In the genomic region with DNA sequence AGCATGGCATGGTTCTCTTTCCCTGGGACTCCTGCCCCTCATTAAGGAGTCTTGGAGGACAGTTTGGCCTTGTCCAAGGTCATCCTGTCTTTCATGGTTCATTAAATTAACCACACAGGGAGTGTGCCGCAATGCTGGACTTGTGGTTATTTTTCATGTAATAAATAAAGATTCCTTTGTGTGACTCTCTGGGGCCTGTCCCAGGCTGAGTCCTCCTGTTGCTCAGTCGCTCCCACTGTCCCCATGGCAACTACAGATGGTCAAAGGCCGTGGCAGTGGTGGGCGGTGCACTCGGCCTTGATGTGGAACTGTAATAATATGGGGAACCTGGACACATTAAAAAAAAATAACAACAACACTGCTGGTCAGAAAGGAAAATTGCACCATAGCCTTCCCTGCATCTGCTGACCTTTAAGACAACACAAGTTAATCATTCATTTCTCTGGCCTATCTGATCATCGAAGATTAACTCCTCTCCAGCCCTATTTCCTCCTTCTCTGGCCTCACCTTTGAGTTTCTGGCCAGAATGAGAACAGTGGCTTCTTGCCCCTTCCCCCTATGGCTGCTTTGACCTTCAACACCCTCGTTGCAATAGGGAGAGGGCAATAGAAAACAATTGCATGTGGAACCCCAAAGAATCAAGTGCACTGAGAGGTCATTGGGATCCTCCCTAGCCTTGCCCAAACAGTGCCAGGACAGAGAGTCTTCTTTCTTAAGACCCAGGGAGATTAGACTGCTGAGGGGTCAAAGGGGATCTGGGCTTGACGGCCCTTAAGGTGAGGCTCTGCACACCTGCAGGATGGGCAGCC, we compare ENCODE assay signal across 9 cellular contexts. TPM values are rescaled to one million over a fixed set of nuclear protein-coding genes. Genes with fewer than 3 reads are reported as not detected.
DNase-seq lines count a peak whose midpoint lies in the region; ATAC-seq and TF ChIP-seq lines count a peak whose summit lies in the region.
"Had no signal": no experiment of that assay in that cellular context is flagged by ENCODE, and none has a peak within 500 bp of the region (broad histone marks: within the 10 kb centered on the region; RNA-seq: fewer than 3 reads in every experiment).

No MANE protein-coding gene starts in this region.

- POLR2A ChIA-PET in activated naive CD8-positive, alpha-beta T cell treated with anti-CD3 and anti-CD28 coated beads, Interleukin-2, amount 10 ng/mL, durations not matched to agents 7 days and 5 days (lab: Charles Lee): interaction anchor here (0.9 to 2.2 kb wide), 3 partner anchors 12 to 14 kb away, joined by 4 to 9 read pairs (median 5); no protein-coding TSS in a partner anchor

- H3K4me3 ChIP-seq in dorsolateral prefrontal cortex (no peak overlapping the region), mucosa of rectum (ENCODE audit: low read length in 2 of 2) (peak overlapping the region; percentile 4 to 19), vagina (no peak overlapping the region), brain microvascular endothelial cell (ENCODE audit: low read depth, low read length) (no peak overlapping the region)

- H3K36me3 Mint-ChIP-seq in activated naive CD8-positive, alpha-beta T cell treated with anti-CD3 and anti-CD28 coated beads, Interleukin-2, amount 10 ng/mL, durations not matched to agents 7 days and 5 days: no peaks in the 10 kb centered on the region
- no peaks in the 10 kb centered on the region for H3K36me3 Mint-ChIP-seq in activated naive CD8-positive, alpha-beta T cell treated with anti-CD3 and anti-CD28 coated beads, Interleukin-2, amount 50 U/mL, for 24 hours (ENCODE audit: low read depth)
- H3K36me3 Mint-ChIP-seq in chondrocyte (ENCODE audit: low read depth): no peaks in the 10 kb centered on the region
- H3K36me3 Mint-ChIP-seq in effector memory CD8-positive, alpha-beta T cell (ENCODE audit: insufficient read depth): no peaks in the 10 kb centered on the region
- H3K36me3 Mint-ChIP-seq: activated naive CD8-positive, alpha-beta T cell had no signal

- H3K27ac ChIP-seq in dorsolateral prefrontal cortex: peak overlapping the region in 30 of 59 donors; percentile 4 to 69 (median 34)
- peak overlapping the region; percentile 85 to 88 for H3K27ac ChIP-seq in mucosa of rectum (ENCODE audit: low read depth in 2 of 2, low read length in 2 of 2)
- peak overlapping the region; percentile 45 for H3K27ac ChIP-seq in vagina
- H3K27ac ChIP-seq in brain microvascular endothelial cell: no peak overlapping the region

- peak overlapping the region; percentile 46 for H3K4me3 Mint-ChIP-seq in activated naive CD8-positive, alpha-beta T cell treated with anti-CD3 and anti-CD28 coated beads, Interleukin-2, amount 10 ng/mL, durations not matched to agents 7 days and 5 days
- no peak overlapping the region for H3K4me3 Mint-ChIP-seq in activated naive CD8-positive, alpha-beta T cell treated with anti-CD3 and anti-CD28 coated beads, Interleukin-2, amount 50 U/mL, for 24 hours
- no peak overlapping the region for H3K4me3 Mint-ChIP-seq in chondrocyte (ENCODE audit: unreplicated experiment)
- no peak overlapping the region for H3K4me3 Mint-ChIP-seq in effector memory CD8-positive, alpha-beta T cell
- H3K4me3 Mint-ChIP-seq: activated naive CD8-positive, alpha-beta T cell had no signal

- H3K27me3 ChIP-seq in dorsolateral prefrontal cortex (no peaks in the 10 kb centered on the region), mucosa of rectum (ENCODE audit: control insufficient read depth in 2 of 2, insufficient read depth in 2 of 2, low read length in 2 of 2) (no peaks in the 10 kb centered on the region), vagina (no peaks in the 10 kb centered on the region), brain microvascular endothelial cell (replicated peaks) (no peaks in the 10 kb centered on the region)

- in situ Hi-C loops in brain microvascular endothelial cell (cut with HindIII; ENCODE audit: low pct_ligation_motif_present, low sequenced_read_pairs): no loop called here

- DNase-seq in activated naive CD8-positive, alpha-beta T cell treated with anti-CD3 and anti-CD28 coated beads, Interleukin-2, amount 10 ng/mL, durations not matched to agents 7 days and 5 days: no peak
- no peak for DNase-seq in activated naive CD8-positive, alpha-beta T cell treated with anti-CD3 and anti-CD28 coated beads, Interleukin-2, amount 50 U/mL, for 24 hours
- DNase-seq in dorsolateral prefrontal cortex (peak in 2 of 10 donors; percentile 28 to 41), vagina (ENCODE audit: extremely low spot score in 2 of 2) (no peak), brain microvascular endothelial cell (no peak), chondrocyte (ENCODE audit: low spot score) (no peak)
- DNase-seq in effector memory CD8-positive, alpha-beta T cell: no peak

- no peak for TF ChIP-seq POLR2A in vagina (IDR thresholded peaks at IDR 0.05)

- H3K9me3 ChIP-seq in mucosa of rectum (ENCODE audit: control insufficient read depth in 2 of 2, low read length in 2 of 2): no peaks in the 10 kb centered on the region
- H3K9me3 ChIP-seq in vagina: no peaks in the 10 kb centered on the region

- peaks cover 33 to 35% of the 10 kb centered on the region in 2 donors for H3K4me1 ChIP-seq in mucosa of rectum (ENCODE audit: control insufficient read depth in 2 of 2, insufficient read depth in 2 of 2, low read length in 2 of 2)
- H3K4me1 ChIP-seq in vagina: peaks cover 25% of the 10 kb centered on the region

- TF ChIP-seq CTCF in dorsolateral prefrontal cortex (IDR thresholded peaks at IDR 0.05 in 54 of 56, conservative IDR thresholded peaks at IDR 0.05 in 2 of 56; ENCODE audit: low read depth in 1 of 56, partially characterized antibody in 56 of 56): no peak
- no peak for TF ChIP-seq CTCF in vagina (IDR thresholded peaks at IDR 0.05)
- TF ChIP-seq CTCF in brain microvascular endothelial cell (IDR thresholded peaks at IDR 0.05; ENCODE audit: low read depth, low read length, missing control alignments): no peak
- TF ChIP-seq CTCF in chondrocyte (IDR thresholded peaks at IDR 0.05): no peak

- H3K27ac Mint-ChIP-seq in activated naive CD8-positive, alpha-beta T cell treated with anti-CD3 and anti-CD28 coated beads, Interleukin-2, amount 10 ng/mL, durations not matched to agents 7 days and 5 days: peak overlapping the region; percentile 21
- H3K27ac Mint-ChIP-seq in activated naive CD8-positive, alpha-beta T cell treated with anti-CD3 and anti-CD28 coated beads, Interleukin-2, amount 50 U/mL, for 24 hours: no peak overlapping the region
- no peak overlapping the region for H3K27ac Mint-ChIP-seq in chondrocyte (ENCODE audit: unreplicated experiment)
- no peak overlapping the region for H3K27ac Mint-ChIP-seq in effector memory CD8-positive, alpha-beta T cell
- H3K27ac Mint-ChIP-seq: activated naive CD8-positive, alpha-beta T cell had no signal

- ATAC-seq in activated naive CD8-positive, alpha-beta T cell treated with anti-CD3 and anti-CD28 coated beads, Interleukin-2, amount 10 ng/mL, durations not matched to agents 7 days and 5 days (ENCODE audit: low read depth): no peak
- no peak for ATAC-seq in activated naive CD8-positive, alpha-beta T cell treated with anti-CD3 and anti-CD28 coated beads, Interleukin-2, amount 50 U/mL, for 24 hours
- no peak for ATAC-seq in effector memory CD8-positive, alpha-beta T cell (replicated peaks)

- H3K9ac ChIP-seq in mucosa of rectum (ENCODE audit: low read depth in 1 of 2, low read length in 2 of 2): peak overlapping the region; percentile 17 to 54

- H3K4me1 Mint-ChIP-seq in activated naive CD8-positive, alpha-beta T cell treated with anti-CD3 and anti-CD28 coated beads, Interleukin-2, amount 10 ng/mL, durations not matched to agents 7 days and 5 days: peaks cover 41% of the 10 kb centered on the region
- H3K4me1 Mint-ChIP-seq in activated naive CD8-positive, alpha-beta T cell treated with anti-CD3 and anti-CD28 coated beads, Interleukin-2, amount 50 U/mL, for 24 hours: peaks cover 18% of the 10 kb centered on the region
- H3K4me1 Mint-ChIP-seq in chondrocyte (ENCODE audit: low read depth): peaks cover 30% of the 10 kb centered on the region
- H3K4me1 Mint-ChIP-seq in effector memory CD8-positive, alpha-beta T cell (ENCODE audit: low read depth in 2 of 2): peaks cover 11 to 15% of the 10 kb centered on the region in 2 donors

- H3K36me3 ChIP-seq in mucosa of rectum (ENCODE audit: control insufficient read depth in 2 of 2, insufficient read depth in 2 of 2, low read length in 2 of 2) (no peaks in the 10 kb centered on the region), vagina (no peaks in the 10 kb centered on the region), brain microvascular endothelial cell (replicated peaks) (no peaks in the 10 kb centered on the region)

- H3K27me3 Mint-ChIP-seq in activated naive CD8-positive, alpha-beta T cell treated with anti-CD3 and anti-CD28 coated beads, Interleukin-2, amount 10 ng/mL, durations not matched to agents 7 days and 5 days: no peaks in the 10 kb centered on the region
- H3K27me3 Mint-ChIP-seq in activated naive CD8-positive, alpha-beta T cell treated with anti-CD3 and anti-CD28 coated beads, Interleukin-2, amount 50 U/mL, for 24 hours: no peaks in the 10 kb centered on the region
- no peaks in the 10 kb centered on the region for H3K27me3 Mint-ChIP-seq in chondrocyte (ENCODE audit: low read depth)
- peaks cover 0 to 2% of the 10 kb centered on the region in 2 donors for H3K27me3 Mint-ChIP-seq in effector memory CD8-positive, alpha-beta T cell
- H3K27me3 Mint-ChIP-seq: activated naive CD8-positive, alpha-beta T cell had no signal

- H3K9me3 Mint-ChIP-seq in activated naive CD8-positive, alpha-beta T cell treated with anti-CD3 and anti-CD28 coated beads, Interleukin-2, amount 10 ng/mL, durations not matched to agents 7 days and 5 days: no peaks in the 10 kb centered on the region
- no peaks in the 10 kb centered on the region for H3K9me3 Mint-ChIP-seq in activated naive CD8-positive, alpha-beta T cell treated with anti-CD3 and anti-CD28 coated beads, Interleukin-2, amount 50 U/mL, for 24 hours
- H3K9me3 Mint-ChIP-seq in chondrocyte (ENCODE audit: low read depth): no peaks in the 10 kb centered on the region
- no peaks in the 10 kb centered on the region for H3K9me3 Mint-ChIP-seq in effector memory CD8-positive, alpha-beta T cell

- intact Hi-C loops in dorsolateral prefrontal cortex (cut with DNase I) (no loop called here), vagina (cut with DNase I) (no loop called here)

RNA-seq across cellular contexts. Expression of a gene that starts 44.7 kb away (rescaled TPM):
- total RNA-seq in activated naive CD8-positive, alpha-beta T cell treated with anti-CD3 and anti-CD28 coated beads, Interleukin-2, amount 10 ng/mL, durations not matched to agents 7 days and 5 days: 100 to 1,000 TPM; 361 to 385 TPM
- total RNA-seq in dorsolateral prefrontal cortex (10 to 100 TPM in 53 of 120 experiments, 1 to 10 TPM in 67; 3.3 to 18.7 (median 9.3) TPM), vagina (39.0 TPM), chondrocyte (5.2 to 5.5 TPM (median 5.2 TPM) in 3 replicates)

Comparison
In these comparisons a context has a peak if more than half of its experiments do, and no peak if none do; other contexts are left out.
1. H3K4me3 ChIP-seq: peak in mucosa of rectum (2 of 2); none in dorsolateral prefrontal cortex (0 of 59), vagina (0 of 2) and brain microvascular endothelial cell (single experiment).